ENCODE assay signal across 7 cellular contexts in the genomic region with DNA sequence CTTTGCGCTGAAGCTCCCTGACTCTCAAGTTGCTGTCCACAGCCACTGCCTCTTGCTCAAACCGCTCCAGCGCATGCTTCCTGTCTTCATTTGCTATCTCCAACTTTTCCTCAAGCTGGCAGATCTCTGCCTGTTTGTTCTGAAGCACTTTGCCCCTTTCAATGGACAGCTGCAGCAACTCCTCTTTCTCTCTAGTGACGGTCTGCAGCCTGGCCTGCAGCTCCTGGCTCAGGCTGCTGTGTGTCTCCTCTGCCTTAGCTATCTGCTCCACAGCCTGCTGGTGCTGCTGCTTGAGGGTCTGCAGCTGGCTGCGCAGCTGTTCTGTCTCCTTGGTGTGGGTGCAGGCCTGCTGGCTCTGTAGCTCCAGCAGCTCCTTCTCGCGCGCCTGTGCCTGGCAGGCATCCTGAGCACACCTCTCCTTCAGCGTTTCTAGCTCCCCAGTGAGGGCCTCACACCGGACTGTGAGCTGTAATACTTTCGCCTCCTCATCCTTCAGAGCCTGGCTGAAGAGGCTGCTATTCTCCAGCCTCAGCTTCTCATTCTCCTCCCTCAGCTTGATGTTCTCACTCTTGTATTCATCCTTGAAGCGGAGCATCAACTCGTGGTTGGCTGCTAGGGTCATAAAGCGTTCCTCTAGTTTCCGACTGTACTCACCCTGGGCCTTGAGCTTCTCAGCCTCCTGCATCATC. TPM values are rescaled to one million over a fixed set of nuclear protein-coding genes. Genes with fewer than 3 reads are reported as not detected.
DNase-seq lines count a peak whose midpoint lies in the region; ATAC-seq and TF ChIP-seq lines count a peak whose summit lies in the region.
"Had no signal": no experiment of that assay in that cellular context is flagged by ENCODE, and none has a peak within 500 bp of the region (broad histone marks: within the 10 kb centered on the region; RNA-seq: fewer than 3 reads in every experiment).

No MANE protein-coding gene starts in this region.

- no peak for TF ChIP-seq POLR2A in upper lobe of left lung (IDR thresholded peaks at IDR 0.05)

- no peaks in the 10 kb centered on the region for H3K9me3 ChIP-seq in right cardiac atrium (ENCODE audit: control insufficient read depth, low read length)
- no peaks in the 10 kb centered on the region for H3K9me3 ChIP-seq in upper lobe of left lung
- H3K9me3 ChIP-seq in MG63: no peaks in the 10 kb centered on the region

- WGBS in right cardiac atrium: 51% methylated on average over 15 of the region's 15 CpGs
- WGBS in upper lobe of left lung, 2 donors: 76 to 79% methylated on average over 15 of the region's 15 CpGs

- H3K27ac ChIP-seq in right cardiac atrium (ENCODE audit: low read length) (peak overlapping the region; percentile 65), upper lobe of left lung (peak overlapping the region; percentile 12 to 28 (median 24))

- peak; percentile 43 for DNase-seq in NCI-H2227 (lab: John Stamatoyannopoulos, UW; ENCODE audit: unreplicated experiment)
- DNase-seq in NCI-H2227 treated with DMSO at 0.1 percent for 48 hours (lab: John Stamatoyannopoulos, UW): no peak
- DNase-seq in right cardiac atrium: peak; percentile 24 to 65 (median 61)
- DNase-seq in upper lobe of left lung: peak; percentile 29 to 63
- no peak for DNase-seq in MG63
- DNase-seq: activated T-cell treated with anti-CD3 and anti-CD28 coated beads, Interleukin-2, amount 50 U/mL, for 4 hours had no signal

- peak overlapping the region; percentile 53 for H3K4me3 ChIP-seq in right cardiac atrium (ENCODE audit: low read length)
- peak overlapping the region in 3 of 4 donors; percentile 9 to 40 (median 30) for H3K4me3 ChIP-seq in upper lobe of left lung
- no peak overlapping the region for H3K4me3 ChIP-seq in MG63

- H3K4me1 ChIP-seq in right cardiac atrium (ENCODE audit: control insufficient read depth, insufficient read depth, low read length) (peaks cover 5% of the 10 kb centered on the region), upper lobe of left lung (peaks cover 0 to 7% (median 0%) of the 10 kb centered on the region in 4 donors)

- no peak for TF ChIP-seq EP300 in upper lobe of left lung (IDR thresholded peaks at IDR 0.05)

- H3K27me3 ChIP-seq in right cardiac atrium (ENCODE audit: control insufficient read depth, insufficient read depth) (no peaks in the 10 kb centered on the region), upper lobe of left lung (no peaks in the 10 kb centered on the region), MG63 (no peaks in the 10 kb centered on the region)

- intact Hi-C loops in right cardiac atrium (cut with DNase I): no loop called here

- H3K36me3 ChIP-seq in upper lobe of left lung (no peaks in the 10 kb centered on the region), MG63 (no peaks in the 10 kb centered on the region)

- ATAC-seq in right cardiac atrium (peak in 1 of 2 donors; percentile 2), upper lobe of left lung (ENCODE audit: low FRiP score in 2 of 2) (peak; percentile 1 to 69), GM21576 (IDR thresholded peaks at IDR 0.05; ENCODE audit: unreplicated experiment) (no peak)
- ATAC-seq: activated T-cell treated with anti-CD3 and anti-CD28 coated beads, Interleukin-2, amount 50 U/mL, for 4 hours had no signal

- no peak for TF ChIP-seq CTCF in upper lobe of left lung (IDR thresholded peaks at IDR 0.05)

RNA-seq across cellular contexts. Expression of a gene that starts 0.7 kb away (rescaled TPM):
- total RNA-seq in right cardiac atrium: 1 to 10 TPM in 1 of 4 donors, under 1 TPM in 3; 0.42 to 1.0 (median 0.75) TPM
- polyA plus RNA-seq in right cardiac atrium: 0.52 TPM
- 10 to 100 TPM in 1 of 6 donors, 1 to 10 TPM in 4, under 1 TPM in 1; 0.46 to 14.7 (median 2.8) TPM for total RNA-seq in upper lobe of left lung
- total RNA-seq in MG63 (2014; rRNA removed; shearing (Covaris generic); ENCODE audit: low replicate concordance): not detected in 2 replicates
- total RNA-seq: activated T-cell treated with anti-CD3 and anti-CD28 coated beads, Interleukin-2, amount 50 U/mL, for 4 hours had no signal

RNA-seq across cellular contexts. Expression of a gene that starts 20.3 kb away (rescaled TPM):
- total RNA-seq in right cardiac atrium: 10 to 100 TPM; 16.1 to 19.9 (median 18.2) TPM
- polyA plus RNA-seq in right cardiac atrium: 17.0 TPM
- total RNA-seq in upper lobe of left lung: 100 to 1,000 TPM in 2 of 6 donors, 10 to 100 TPM in 4; 30.8 to 267 (median 66.6) TPM
- total RNA-seq in MG63 (2014; rRNA removed; shearing (Covaris generic); ENCODE audit: low replicate concordance): 31.8 and 34.4 TPM in 2 replicates

RNA-seq across cellular contexts. Expression of a gene that starts 37.5 kb away (rescaled TPM):
- total RNA-seq in right cardiac atrium (10 to 100 TPM; 48.4 to 65.6 (median 58.1) TPM), upper lobe of left lung (10 to 100 TPM in 5 of 6 donors, 1 to 10 TPM in 1; 7.4 to 27.0 (median 17.4) TPM)
- polyA plus RNA-seq in right cardiac atrium: 140 TPM
- total RNA-seq in MG63 (2014; rRNA removed; shearing (Covaris generic); ENCODE audit: low replicate concordance): 63.7 and 84.1 TPM in 2 replicates

RNA-seq across cellular contexts. Expression of a gene that starts 56.9 kb away (rescaled TPM):
- total RNA-seq in right cardiac atrium: 10 to 100 TPM; 46.7 to 67.7 (median 54.8) TPM
- 106 TPM for polyA plus RNA-seq in right cardiac atrium
- total RNA-seq in upper lobe of left lung: 10 to 100 TPM; 19.3 to 72.6 (median 44.8) TPM
- 39.6 and 65.9 TPM in 2 replicates for total RNA-seq in MG63 (2014; rRNA removed; shearing (Covaris generic); ENCODE audit: low replicate concordance)

RNA-seq across cellular contexts. Expression of a gene that starts 58.1 kb away (rescaled TPM):
- total RNA-seq in right cardiac atrium (10 to 100 TPM in 1 of 4 donors, 1 to 10 TPM in 3; 8.0 to 10.5 (median 9.6) TPM), upper lobe of left lung (10 to 100 TPM in 2 of 6 donors, 1 to 10 TPM in 4; 3.4 to 37.7 (median 9.1) TPM)
- polyA plus RNA-seq in right cardiac atrium: 2.3 TPM
- total RNA-seq in MG63 (2014; rRNA removed; shearing (Covaris generic); ENCODE audit: low replicate concordance): 0.10 TPM in 1 of 2 replicates, not detected in the other

Comparison
In these comparisons a context has a peak if more than half of its experiments do, and no peak if none do; other contexts are left out.
1. DNase-seq: peak in NCI-H2227 (single experiment), right cardiac atrium (3 of 3) and upper lobe of left lung (2 of 2); none in NCI-H2227 treated with DMSO at 0.1 percent for 48 hours (single experiment) and MG63 (single experiment).